ENCODE assay signal across 11 cellular contexts in genomic region chr9:3337515-3337914, GRCh38.
DNase-seq lines count a peak whose midpoint lies in the region; ATAC-seq and TF ChIP-seq lines count a peak whose summit lies in the region.
"Had no signal": no experiment of that assay in that cellular context is flagged by ENCODE, and none has a peak within 500 bp of the region (broad histone marks: within the 10 kb centered on the region; RNA-seq: fewer than 3 reads in every experiment).

No MANE protein-coding gene starts in this region.

- no peak overlapping the region for H3K4me3 ChIP-seq in BJ (ENCODE audit: low read depth, low read length)
- no peak overlapping the region for H3K4me3 ChIP-seq in PC-3 (ENCODE audit: low read length)
- H3K4me3 ChIP-seq in muscle layer of colon (ENCODE audit: low read depth in 1 of 2, low read length in 2 of 2): no peak overlapping the region

- CTCF ChIA-PET in BJ (lab: Yijun Ruan, JAX) (interaction anchor here (0.5 to 1.7 kb wide), 3 partner anchors 14 to 29 kb away, joined by 3 read pairs; no protein-coding TSS in a partner anchor), PC-3 (lab: Charles Lee) (interaction anchor here (0.6 kb wide), 1 partner anchor 97 kb away, joined by 3 read pairs; no protein-coding TSS in a partner anchor)

- POLR2A ChIA-PET in BJ (lab: Charles Lee): no interaction called here
- POLR2A ChIA-PET in PC-3 (lab: Charles Lee; ENCODE audit: unreplicated experiment): no interaction called here

- no peaks in the 10 kb centered on the region for H4K20me1 ChIP-seq in PC-3 (ENCODE audit: low read length)

- H3K79me2 ChIP-seq in PC-3 (ENCODE audit: low read length): no peaks in the 10 kb centered on the region

- H3K27ac ChIP-seq in PC-3 (ENCODE audit: low read length) (peak overlapping the region; percentile 44), muscle layer of colon (ENCODE audit: low read depth, low read length) (peak overlapping the region; percentile 36)

- ATAC-seq in PC-3 (peak; percentile 99), esophagus mucosa (peak; percentile 62), HG02852 (IDR thresholded peaks at IDR 0.05; ENCODE audit: unreplicated experiment) (no peak), GM19463 (IDR thresholded peaks at IDR 0.05; ENCODE audit: unreplicated experiment) (no peak), GM21526 (IDR thresholded peaks at IDR 0.05; ENCODE audit: low FRiP score, unreplicated experiment) (no peak)

- H3K4me1 ChIP-seq in PC-3 (ENCODE audit: insufficient read depth, low read length): peaks cover 13% of the 10 kb centered on the region
- H3K4me1 ChIP-seq in muscle layer of colon (ENCODE audit: insufficient read depth, low read length): peaks cover 13% of the 10 kb centered on the region

- intact Hi-C loops in PC-3 (cut with micrococcal nuclease): no loop called here

- TF ChIP-seq CTCF in BJ (IDR thresholded peaks at IDR 0.05; ENCODE audit: insufficient read depth, low read depth, low read length) (no peak), PC-3 (conservative IDR thresholded peaks at IDR 0.05; ENCODE audit: low read depth, low read length) (no peak)

- H3K9ac ChIP-seq in PC-3 (ENCODE audit: low read length) (no peak overlapping the region), muscle layer of colon (ENCODE audit: low read length) (no peak overlapping the region)

- H2AFZ ChIP-seq in PC-3 (ENCODE audit: low read length): no peak overlapping the region

- H3F3A ChIP-seq in PC-3 (ENCODE audit: low read length, unreplicated experiment): no peaks in the 10 kb centered on the region

- no TSS peak for BruUV-seq in PC-3 (replicated peaks; lab: Mats Ljungman, UMichigan)

- H3K36me3 ChIP-seq in BJ (ENCODE audit: control insufficient read depth, insufficient read depth, low read length): no peaks in the 10 kb centered on the region
- no peaks in the 10 kb centered on the region for H3K36me3 ChIP-seq in PC-3 (ENCODE audit: low read depth, low read length)
- H3K36me3 ChIP-seq in muscle layer of colon (ENCODE audit: insufficient read depth, low read length): no peaks in the 10 kb centered on the region

- H3K9me3 ChIP-seq in PC-3 (ENCODE audit: low read length) (no peaks in the 10 kb centered on the region), muscle layer of colon (ENCODE audit: low read length) (no peaks in the 10 kb centered on the region)

- H3K27me3 ChIP-seq in BJ (ENCODE audit: control insufficient read depth, insufficient read depth, low read length) (no peaks in the 10 kb centered on the region), PC-3 (ENCODE audit: low read length) (no peaks in the 10 kb centered on the region), muscle layer of colon (ENCODE audit: control insufficient read depth in 1 of 2, insufficient read depth in 2 of 2, low read length in 2 of 2) (no peaks in the 10 kb centered on the region)

- H3K4me2 ChIP-seq in PC-3 (ENCODE audit: low read length): peak overlapping the region; percentile 30

- DNase-seq in BJ (ENCODE audit: low read depth) (peak; percentile 15), PC-3 (peak; percentile 59), germinal center (ENCODE audit: low spot score) (no peak)
- DNase-seq: GDM1, Kasumi-1, SHP77 treated with DMSO at 0.1 percent for 48 hours had no signal

- H3K9me2 ChIP-seq in PC-3 (replicated peaks; ENCODE audit: low read length): no peaks in the 10 kb centered on the region

Comparison
In these comparisons a context has a peak if more than half of its experiments do, and no peak if none do; other contexts are left out.
1. ATAC-seq: peak in PC-3 (single experiment) and esophagus mucosa (single experiment); none in HG02852 (single experiment), GM19463 (single experiment) and GM21526 (single experiment).